16 cellular contexts compared by ENCODE assay signal in the genomic region with DNA sequence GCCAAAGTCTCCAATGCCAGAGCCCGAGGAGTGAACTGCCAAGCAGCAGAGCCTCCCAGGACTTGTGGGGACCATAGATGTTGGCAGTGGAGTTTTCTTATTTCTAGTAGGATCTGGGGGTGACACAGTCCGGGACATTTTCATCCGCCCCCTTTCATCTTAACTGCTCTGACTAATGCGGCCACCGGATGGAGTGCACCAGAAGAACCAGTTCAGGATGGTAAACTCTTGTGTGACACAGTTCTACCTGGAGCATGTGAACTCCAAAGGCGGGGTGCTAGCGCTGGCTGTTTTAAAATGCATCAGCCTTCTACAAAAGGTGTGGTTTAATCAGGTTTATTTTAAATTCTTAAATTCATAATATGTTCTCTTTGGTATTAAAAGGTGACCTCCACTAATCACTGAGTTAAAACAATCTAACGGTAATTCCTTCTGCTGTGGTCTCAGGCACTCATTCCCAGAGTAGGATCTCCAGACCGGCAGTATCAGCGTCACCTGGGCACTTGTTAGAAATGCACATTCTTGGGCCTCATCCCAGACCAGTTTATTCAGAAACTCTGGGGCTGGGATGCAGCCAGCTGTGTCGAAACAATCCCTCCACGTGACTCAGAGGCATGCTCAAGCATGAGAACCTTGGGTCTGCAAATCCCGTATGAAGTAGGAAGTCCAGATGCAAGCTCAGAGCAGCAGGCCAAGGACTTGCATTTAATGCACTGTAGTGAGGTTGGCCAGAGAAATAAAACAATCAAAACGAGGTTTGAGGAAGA.
DNase-seq lines count a peak whose midpoint lies in the region; ATAC-seq, FAIRE-seq and TF ChIP-seq lines count a peak whose summit lies in the region.
"Had no signal": no experiment of that assay in that cellular context is flagged by ENCODE, and none has a peak within 500 bp of the region (broad histone marks: within the 10 kb centered on the region; RNA-seq: fewer than 3 reads in every experiment).

No MANE protein-coding gene starts in this region.

- peak overlapping the region; percentile 18 for H3K27ac Mint-ChIP-seq in neural progenitor cell

- TF ChIP-seq CTCF in BE2C (IDR thresholded peaks at IDR 0.05; ENCODE audit: low read depth, low read length): no peak
- TF ChIP-seq CTCF in neural progenitor cell (IDR thresholded peaks at IDR 0.05): no peak

- peaks cover 7% of the 10 kb centered on the region for H3K4me1 ChIP-seq in BE2C
- H3K4me1 ChIP-seq in neural progenitor cell: peaks cover 14% of the 10 kb centered on the region
- no peaks in the 10 kb centered on the region for H3K4me1 ChIP-seq in small intestine (ENCODE audit: control insufficient read depth in 2 of 2, insufficient read depth in 1 of 2, low read depth in 1 of 2, low read length in 1 of 2)
- H3K4me1 ChIP-seq: right lobe of liver had no signal

- H3K9me3 ChIP-seq in BE2C: no peaks in the 10 kb centered on the region
- H3K9me3 ChIP-seq in neural progenitor cell (ENCODE audit: low read depth): no peaks in the 10 kb centered on the region
- peaks cover 2% of the 10 kb centered on the region for H3K9me3 ChIP-seq in small intestine (ENCODE audit: control insufficient read depth, low read depth)
- H3K9me3 ChIP-seq: right lobe of liver had no signal

- H3K9ac ChIP-seq in neural progenitor cell: no peak overlapping the region

- H3K9me3 Mint-ChIP-seq in neural progenitor cell: no peaks in the 10 kb centered on the region

- H3K27ac ChIP-seq in neural progenitor cell (no peak overlapping the region), small intestine (ENCODE audit: low read depth in 1 of 2, low read length in 1 of 2) (no peak overlapping the region)
- H3K27ac ChIP-seq: right lobe of liver had no signal

- H3K79me2 ChIP-seq in neural progenitor cell (ENCODE audit: low read depth): no peaks in the 10 kb centered on the region

- intact Hi-C loops in left cardiac atrium (cut with DNase I): no loop called here

- ATAC-seq in left cardiac atrium: peak; percentile 65 to 72
- no peak for ATAC-seq in HG03139 (IDR thresholded peaks at IDR 0.05; ENCODE audit: unreplicated experiment)
- ATAC-seq: HCT116, mucosa of descending colon, right lobe of liver had no signal

- FAIRE-seq in small intestine (lab: Jason Lieb, UNC): no peak
- FAIRE-seq: RCC 7860 had no signal

- no peak overlapping the region for H3K4me3 Mint-ChIP-seq in neural progenitor cell

- no peaks in the 10 kb centered on the region for H3K36me3 Mint-ChIP-seq in neural progenitor cell

- H3K27me3 Mint-ChIP-seq in neural progenitor cell (ENCODE audit: insufficient read depth, low read depth): no peaks in the 10 kb centered on the region

- H3K4me2 ChIP-seq in neural progenitor cell: no peak overlapping the region

- no peak overlapping the region for H2AFZ ChIP-seq in neural progenitor cell (replicated peaks)

- 78 to 79% (median 79%) methylated on average over 14 of the region's 14 CpGs for WGBS in small intestine, 3 donors

- no peaks in the 10 kb centered on the region for H3K36me3 ChIP-seq in BE2C
- no peaks in the 10 kb centered on the region for H3K36me3 ChIP-seq in neural progenitor cell
- no peaks in the 10 kb centered on the region for H3K36me3 ChIP-seq in small intestine (ENCODE audit: control insufficient read depth in 2 of 2, insufficient read depth in 2 of 2, low read length in 2 of 2)
- H3K36me3 ChIP-seq: right lobe of liver had no signal

- H3K4me3 ChIP-seq in BE2C (ENCODE audit: low read depth, low read length) (no peak overlapping the region), neural progenitor cell (no peak overlapping the region), small intestine (ENCODE audit: low read depth in 1 of 2, low read length in 2 of 2) (no peak overlapping the region)
- H3K4me3 ChIP-seq: mucosa of descending colon, right lobe of liver had no signal

- H3K27me3 ChIP-seq in BE2C (no peaks in the 10 kb centered on the region), neural progenitor cell (no peaks in the 10 kb centered on the region), small intestine (ENCODE audit: control insufficient read depth in 2 of 2, insufficient read depth in 2 of 2, low read length in 2 of 2) (no peaks in the 10 kb centered on the region)
- H3K27me3 ChIP-seq: right lobe of liver had no signal

- H3F3A ChIP-seq in neural progenitor cell (ENCODE audit: low read depth): peaks cover 4% of the 10 kb centered on the region

- no peaks in the 10 kb centered on the region for H4K20me1 ChIP-seq in neural progenitor cell (ENCODE audit: low read depth)

- H3K4me1 Mint-ChIP-seq in neural progenitor cell: peaks cover 23% of the 10 kb centered on the region

- DNase-seq in BE2C (peak; percentile 27), MV-4-11 (lab: John Stamatoyannopoulos, UW) (peak; percentile 73), left cardiac atrium (peak; percentile 55), neural progenitor cell (ENCODE audit: low spot score) (no peak), small intestine (no peak)
- DNase-seq in activated naive CD4-positive, alpha-beta T cell treated with Interleukin-2 at 50 U/mL for 16 hours: no peak
- DNase-seq: activated CD4-positive, alpha-beta T cell treated with anti-CD3 and anti-CD28 coated beads for 4 hours; activated gamma-delta T cell; effector CD8-positive, alpha-beta T cell; mucosa of descending colon; NCI-H1048; stimulated activated naive CD4-positive, alpha-beta T cell treated with Interleukin-2 at 50 U/mL for 16 hours had no signal

Comparison
In these comparisons a context has a peak if more than half of its experiments do, and no peak if none do; other contexts are left out.
1. DNase-seq: peak in BE2C (single experiment), MV-4-11 (single experiment) and left cardiac atrium (single experiment); none in neural progenitor cell (single experiment), activated naive CD4-positive, alpha-beta T cell treated with Interleukin-2 at 50 U/mL for 16 hours (single experiment) and small intestine (single experiment).